Comparison of ENCODE assay signal across 1 cellular context in the genomic region with DNA sequence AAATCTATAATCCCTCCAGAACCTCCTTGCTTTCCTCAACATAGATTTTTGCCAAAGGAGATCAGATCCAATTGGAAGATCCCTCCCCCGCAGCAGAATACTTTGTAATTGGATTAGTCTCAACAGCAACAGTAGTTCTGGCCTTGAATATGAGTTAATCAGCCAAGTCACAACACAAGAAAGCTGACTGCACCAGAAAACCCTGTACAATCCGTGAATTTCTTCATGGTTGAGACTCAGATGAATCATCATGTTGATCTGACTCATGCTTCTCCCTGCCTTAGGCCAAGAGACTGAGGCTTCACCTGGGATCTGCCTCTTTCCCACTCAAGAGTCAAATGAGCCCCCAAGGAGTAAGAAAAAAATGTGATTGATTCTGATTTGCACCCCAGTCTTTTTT.
A peak's percentile ranks its signal among the peaks of the same experiment; 100 is the strongest.
TF ChIP-seq lines count a peak whose summit lies in the region.

No MANE protein-coding gene starts in this region.

TF ChIP-seq in HEK293, 187 proteins besides CTCF, POLR2A, EP300 and RAD21 (continued from another document and continues in another):
- TF ChIP-seq, protein P1, sequence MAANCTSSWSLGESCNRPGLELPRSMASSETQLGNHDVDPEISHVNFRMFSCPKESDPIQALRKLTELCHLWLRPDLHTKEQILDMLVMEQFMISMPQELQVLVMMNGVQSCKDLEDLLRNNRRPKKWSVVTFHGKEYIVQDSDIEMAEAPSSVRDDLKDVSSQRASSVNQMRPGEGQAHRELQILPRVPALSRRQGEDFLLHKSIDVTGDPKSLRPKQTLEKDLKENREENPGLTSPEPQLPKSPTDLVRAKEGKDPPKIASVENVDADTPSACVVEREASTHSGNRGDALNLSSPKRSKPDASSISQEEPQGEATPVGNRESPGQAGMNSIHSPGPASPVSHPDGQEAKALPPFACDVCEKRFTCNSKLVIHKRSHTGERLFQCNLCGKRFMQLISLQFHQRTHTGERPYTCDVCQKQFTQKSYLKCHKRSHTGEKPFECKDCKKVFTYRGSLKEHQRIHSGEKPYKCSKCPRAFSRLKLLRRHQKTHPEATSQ (tag by site-specific recombination; IDR thresholded peaks at IDR 0.05) = no peak
- TF ChIP-seq ZNF366 (tag by site-specific recombination; conservative IDR thresholded peaks at IDR 0.05) (peak; percentile 25; the same call in 1 of the 2 replicates), SCRT2 (tag by site-specific recombination; IDR thresholded peaks at IDR 0.05) (peak; percentile 55), ZNF10 (tag by site-specific recombination; IDR thresholded peaks at IDR 0.05) (no peak), ZBTB20 (tag by site-specific recombination; IDR thresholded peaks at IDR 0.05) (no peak), KLF17 (tag by site-specific recombination; IDR thresholded peaks at IDR 0.05) (no peak), WT1 (tag by site-specific recombination; IDR thresholded peaks at IDR 0.05) (no peak), ZNF514 (tag by site-specific recombination; IDR thresholded peaks at IDR 0.05) (no peak), ZEB2 (tag by site-specific recombination; IDR thresholded peaks at IDR 0.05) (0 out of 2 replicates have a peak, but pooled peaks have one; percentile 38), ZNF544 (tag by site-specific recombination; IDR thresholded peaks at IDR 0.05) (no peak), HOXC10 (CRISPR knock-in tag; IDR thresholded peaks at IDR 0.05) (no peak), KLF8 (tag by site-specific recombination; IDR thresholded peaks at IDR 0.05) (no peak), ZNF518A (tag by site-specific recombination; conservative IDR thresholded peaks at IDR 0.05; ENCODE audit: low read depth) (no peak), ZBTB17 (tag by site-specific recombination; IDR thresholded peaks at IDR 0.05) (no peak), ZNF114 (tag by site-specific recombination; IDR thresholded peaks at IDR 0.05) (no peak), ZNF2 (tag by site-specific recombination; IDR thresholded peaks at IDR 0.05) (no peak), ZNF394 (tag by site-specific recombination; IDR thresholded peaks at IDR 0.05; ENCODE audit: borderline replicate concordance) (no peak), BCL11B (tag by site-specific recombination; IDR thresholded peaks at IDR 0.05; ENCODE audit: low read depth) (no peak), ZNF324 (tag by site-specific recombination; IDR thresholded peaks at IDR 0.05) (no peak), ZNF23 (tag by site-specific recombination; IDR thresholded peaks at IDR 0.05; ENCODE audit: borderline replicate concordance) (no peak), YY1 (tag by site-specific recombination; IDR thresholded peaks at IDR 0.05) (no peak), KLF1 (tag by site-specific recombination; IDR thresholded peaks at IDR 0.05) (no peak), ZFP69B (tag by site-specific recombination; IDR thresholded peaks at IDR 0.05) (no peak), OSR2 (tag by site-specific recombination; IDR thresholded peaks at IDR 0.05) (no peak), KLF16 (tag by site-specific recombination; IDR thresholded peaks at IDR 0.05) (no peak), ZNF184 (tag by site-specific recombination; IDR thresholded peaks at IDR 0.05) (0 out of 2 replicates have a peak, but pooled peaks have one; percentile 64), ZNF843 (tag by site-specific recombination; IDR thresholded peaks at IDR 0.05) (no peak), ZNF174 (tag by site-specific recombination; IDR thresholded peaks at IDR 0.05) (no peak), TCF7L2 (IDR thresholded peaks at IDR 0.05; ENCODE audit: borderline replicate concordance, low read depth, low read length) (no peak), ZNF660 (tag by site-specific recombination; IDR thresholded peaks at IDR 0.05) (0 out of 2 replicates have a peak, but pooled peaks have one; percentile 43), ZNF629 (tag by site-specific recombination; IDR thresholded peaks at IDR 0.05) (peak; percentile 70), ZNF488 (tag by site-specific recombination; IDR thresholded peaks at IDR 0.05) (no peak), GLIS2 (tag by site-specific recombination; IDR thresholded peaks at IDR 0.05) (no peak)
- TF ChIP-seq, protein P2, sequence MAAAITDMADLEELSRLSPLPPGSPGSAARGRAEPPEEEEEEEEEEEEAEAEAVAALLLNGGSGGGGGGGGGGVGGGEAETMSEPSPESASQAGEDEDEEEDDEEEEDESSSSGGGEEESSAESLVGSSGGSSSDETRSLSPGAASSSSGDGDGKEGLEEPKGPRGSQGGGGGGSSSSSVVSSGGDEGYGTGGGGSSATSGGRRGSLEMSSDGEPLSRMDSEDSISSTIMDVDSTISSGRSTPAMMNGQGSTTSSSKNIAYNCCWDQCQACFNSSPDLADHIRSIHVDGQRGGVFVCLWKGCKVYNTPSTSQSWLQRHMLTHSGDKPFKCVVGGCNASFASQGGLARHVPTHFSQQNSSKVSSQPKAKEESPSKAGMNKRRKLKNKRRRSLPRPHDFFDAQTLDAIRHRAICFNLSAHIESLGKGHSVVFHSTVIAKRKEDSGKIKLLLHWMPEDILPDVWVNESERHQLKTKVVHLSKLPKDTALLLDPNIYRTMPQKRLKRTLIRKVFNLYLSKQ (tag by site-specific recombination; IDR thresholded peaks at IDR 0.05; ENCODE audit: borderline replicate concordance) = no peak
- TF ChIP-seq, protein P3, sequence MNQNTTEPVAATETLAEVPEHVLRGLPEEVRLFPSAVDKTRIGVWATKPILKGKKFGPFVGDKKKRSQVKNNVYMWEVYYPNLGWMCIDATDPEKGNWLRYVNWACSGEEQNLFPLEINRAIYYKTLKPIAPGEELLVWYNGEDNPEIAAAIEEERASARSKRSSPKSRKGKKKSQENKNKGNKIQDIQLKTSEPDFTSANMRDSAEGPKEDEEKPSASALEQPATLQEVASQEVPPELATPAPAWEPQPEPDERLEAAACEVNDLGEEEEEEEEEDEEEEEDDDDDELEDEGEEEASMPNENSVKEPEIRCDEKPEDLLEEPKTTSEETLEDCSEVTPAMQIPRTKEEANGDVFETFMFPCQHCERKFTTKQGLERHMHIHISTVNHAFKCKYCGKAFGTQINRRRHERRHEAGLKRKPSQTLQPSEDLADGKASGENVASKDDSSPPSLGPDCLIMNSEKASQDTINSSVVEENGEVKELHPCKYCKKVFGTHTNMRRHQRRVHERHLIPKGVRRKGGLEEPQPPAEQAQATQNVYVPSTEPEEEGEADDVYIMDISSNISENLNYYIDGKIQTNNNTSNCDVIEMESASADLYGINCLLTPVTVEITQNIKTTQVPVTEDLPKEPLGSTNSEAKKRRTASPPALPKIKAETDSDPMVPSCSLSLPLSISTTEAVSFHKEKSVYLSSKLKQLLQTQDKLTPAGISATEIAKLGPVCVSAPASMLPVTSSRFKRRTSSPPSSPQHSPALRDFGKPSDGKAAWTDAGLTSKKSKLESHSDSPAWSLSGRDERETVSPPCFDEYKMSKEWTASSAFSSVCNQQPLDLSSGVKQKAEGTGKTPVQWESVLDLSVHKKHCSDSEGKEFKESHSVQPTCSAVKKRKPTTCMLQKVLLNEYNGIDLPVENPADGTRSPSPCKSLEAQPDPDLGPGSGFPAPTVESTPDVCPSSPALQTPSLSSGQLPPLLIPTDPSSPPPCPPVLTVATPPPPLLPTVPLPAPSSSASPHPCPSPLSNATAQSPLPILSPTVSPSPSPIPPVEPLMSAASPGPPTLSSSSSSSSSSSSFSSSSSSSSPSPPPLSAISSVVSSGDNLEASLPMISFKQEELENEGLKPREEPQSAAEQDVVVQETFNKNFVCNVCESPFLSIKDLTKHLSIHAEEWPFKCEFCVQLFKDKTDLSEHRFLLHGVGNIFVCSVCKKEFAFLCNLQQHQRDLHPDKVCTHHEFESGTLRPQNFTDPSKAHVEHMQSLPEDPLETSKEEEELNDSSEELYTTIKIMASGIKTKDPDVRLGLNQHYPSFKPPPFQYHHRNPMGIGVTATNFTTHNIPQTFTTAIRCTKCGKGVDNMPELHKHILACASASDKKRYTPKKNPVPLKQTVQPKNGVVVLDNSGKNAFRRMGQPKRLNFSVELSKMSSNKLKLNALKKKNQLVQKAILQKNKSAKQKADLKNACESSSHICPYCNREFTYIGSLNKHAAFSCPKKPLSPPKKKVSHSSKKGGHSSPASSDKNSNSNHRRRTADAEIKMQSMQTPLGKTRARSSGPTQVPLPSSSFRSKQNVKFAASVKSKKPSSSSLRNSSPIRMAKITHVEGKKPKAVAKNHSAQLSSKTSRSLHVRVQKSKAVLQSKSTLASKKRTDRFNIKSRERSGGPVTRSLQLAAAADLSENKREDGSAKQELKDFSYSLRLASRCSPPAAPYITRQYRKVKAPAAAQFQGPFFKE (tag by site-specific recombination; IDR thresholded peaks at IDR 0.05; ENCODE audit: borderline replicate concordance) = no peak
- TF ChIP-seq, protein P4, sequence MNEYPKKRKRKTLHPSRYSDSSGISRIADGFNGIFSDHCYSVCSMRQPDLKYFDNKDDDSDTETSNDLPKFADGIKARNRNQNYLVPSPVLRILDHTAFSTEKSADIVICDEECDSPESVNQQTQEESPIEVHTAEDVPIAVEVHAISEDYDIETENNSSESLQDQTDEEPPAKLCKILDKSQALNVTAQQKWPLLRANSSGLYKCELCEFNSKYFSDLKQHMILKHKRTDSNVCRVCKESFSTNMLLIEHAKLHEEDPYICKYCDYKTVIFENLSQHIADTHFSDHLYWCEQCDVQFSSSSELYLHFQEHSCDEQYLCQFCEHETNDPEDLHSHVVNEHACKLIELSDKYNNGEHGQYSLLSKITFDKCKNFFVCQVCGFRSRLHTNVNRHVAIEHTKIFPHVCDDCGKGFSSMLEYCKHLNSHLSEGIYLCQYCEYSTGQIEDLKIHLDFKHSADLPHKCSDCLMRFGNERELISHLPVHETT (tag by site-specific recombination; IDR thresholded peaks at IDR 0.05) = 0 out of 2 replicates have a peak, but pooled peaks have one; percentile 33
- TF ChIP-seq, protein P5, sequence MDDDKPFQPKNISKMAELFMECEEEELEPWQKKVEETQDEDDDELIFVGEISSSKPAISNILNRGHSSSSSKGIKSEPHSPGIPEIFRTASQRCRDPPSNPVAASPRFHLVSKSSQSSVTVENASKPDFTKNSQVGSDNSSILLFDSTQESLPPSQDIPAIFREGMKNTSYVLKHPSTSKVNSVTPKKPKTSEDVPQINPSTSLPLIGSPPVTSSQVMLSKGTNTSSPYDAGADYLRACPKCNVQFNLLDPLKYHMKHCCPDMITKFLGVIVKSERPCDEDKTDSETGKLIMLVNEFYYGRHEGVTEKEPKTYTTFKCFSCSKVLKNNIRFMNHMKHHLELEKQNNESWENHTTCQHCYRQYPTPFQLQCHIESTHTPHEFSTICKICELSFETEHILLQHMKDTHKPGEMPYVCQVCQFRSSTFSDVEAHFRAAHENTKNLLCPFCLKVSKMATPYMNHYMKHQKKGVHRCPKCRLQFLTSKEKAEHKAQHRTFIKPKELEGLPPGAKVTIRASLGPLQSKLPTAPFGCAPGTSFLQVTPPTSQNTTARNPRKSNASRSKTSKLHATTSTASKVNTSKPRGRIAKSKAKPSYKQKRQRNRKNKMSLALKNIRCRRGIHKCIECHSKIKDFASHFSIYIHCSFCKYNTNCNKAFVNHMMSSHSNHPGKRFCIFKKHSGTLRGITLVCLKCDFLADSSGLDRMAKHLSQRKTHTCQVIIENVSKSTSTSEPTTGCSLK (tag by site-specific recombination; IDR thresholded peaks at IDR 0.05) = no peak
- TF ChIP-seq, protein P6, sequence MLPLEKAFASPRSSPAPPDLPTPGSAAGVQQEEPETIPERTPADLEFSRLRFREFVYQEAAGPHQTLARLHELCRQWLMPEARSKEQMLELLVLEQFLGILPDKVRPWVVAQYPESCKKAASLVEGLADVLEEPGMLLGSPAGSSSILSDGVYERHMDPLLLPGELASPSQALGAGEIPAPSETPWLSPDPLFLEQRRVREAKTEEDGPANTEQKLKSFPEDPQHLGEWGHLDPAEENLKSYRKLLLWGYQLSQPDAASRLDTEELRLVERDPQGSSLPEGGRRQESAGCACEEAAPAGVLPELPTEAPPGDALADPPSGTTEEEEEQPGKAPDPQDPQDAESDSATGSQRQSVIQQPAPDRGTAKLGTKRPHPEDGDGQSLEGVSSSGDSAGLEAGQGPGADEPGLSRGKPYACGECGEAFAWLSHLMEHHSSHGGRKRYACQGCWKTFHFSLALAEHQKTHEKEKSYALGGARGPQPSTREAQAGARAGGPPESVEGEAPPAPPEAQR (tag by site-specific recombination; IDR thresholded peaks at IDR 0.05) = no peak
